21 cellular contexts compared by ENCODE assay signal in the genomic region with DNA sequence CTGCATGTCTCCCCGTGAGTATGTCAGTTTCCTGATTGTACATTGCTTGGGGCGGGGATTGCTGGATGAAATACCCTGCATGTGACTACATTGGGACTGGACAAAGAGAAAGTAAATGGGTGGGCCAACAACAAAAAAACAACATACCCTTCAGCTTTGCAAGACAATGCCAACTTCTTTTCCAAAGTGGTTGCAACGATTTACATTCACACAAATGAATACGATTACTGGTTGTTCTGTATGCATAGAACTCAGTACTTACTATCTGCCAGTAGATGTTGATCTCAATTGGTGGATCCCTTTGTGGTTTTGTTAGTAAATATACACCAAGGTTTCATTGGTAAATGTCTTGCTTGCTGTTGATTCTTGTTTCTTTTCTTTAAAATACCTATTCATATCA.
DNase-seq lines count a peak whose midpoint lies in the region; ATAC-seq, FAIRE-seq and TF ChIP-seq lines count a peak whose summit lies in the region.
"Had no signal": no experiment of that assay in that cellular context is flagged by ENCODE, and none has a peak within 500 bp of the region (broad histone marks: within the 10 kb centered on the region; RNA-seq: fewer than 3 reads in every experiment).

No MANE protein-coding gene starts in this region.

- 72% methylated on average over 4 of the region's 4 CpGs; no CpG with 5 or more reads in 1 of the 2 experiments for WGBS in H1 (ENCODE audit: extremely low coverage in 1 of 2, insufficient coverage in 1 of 2, insufficient read length in 1 of 2, insufficient replicate concordance in 2 of 2, low coverage in 1 of 2, low lambda C conversion rate in 2 of 2, missing lambda C conversion rate in 1 of 2), 2 experiments
- WGBS in mesendoderm (ENCODE audit: extremely low coverage, insufficient coverage, low lambda C conversion rate), result no CpG with 5 or more reads among the region's 4 CpGs
- 69 to 77% methylated on average over 4 of the region's 4 CpGs for WGBS in esophagus squamous epithelium, 2 donors

- H2BK120ac ChIP-seq in H1 (replicated peaks; ENCODE audit: low read depth, low read length), result no peak overlapping the region
- H2BK120ac ChIP-seq in mesendoderm (ENCODE audit: low read depth, low read length), result peak overlapping the region; percentile 85

- H3K27me3 Mint-ChIP-seq in activated T-helper 2 cell treated with anti-CD3 and anti-CD28 coated beads, Interferon-gamma antibody, Interleukin-2, Interleukin-4, amounts not matched to agents 10 μg/mL and 5 μg/mL and 100 μg/mL, durations not matched to agents 14 hours and 24 hours and 36 hours (ENCODE audit: low read depth), result no peaks in the 10 kb centered on the region
- H3K27me3 Mint-ChIP-seq: CD4-positive, alpha-beta T cell had no signal

- no peak overlapping the region for H3K56ac ChIP-seq in H1 (replicated peaks; ENCODE audit: insufficient read length, low read depth, low read length)
- H3K56ac ChIP-seq in mesendoderm (ENCODE audit: low read length), result no peak overlapping the region

- H3K4ac ChIP-seq in H1 (replicated peaks; ENCODE audit: insufficient read length, low read depth, low read length), result no peak overlapping the region
- no peak overlapping the region for H3K4ac ChIP-seq in mesendoderm (ENCODE audit: low read depth, low read length)

- H2BK20ac ChIP-seq in H1 (ENCODE audit: low read length), result no peak overlapping the region

- no peak for TF ChIP-seq POLR2A in H1 (IDR thresholded peaks at IDR 0.05; ENCODE audit: control extremely low read depth in 1 of 2, low read depth in 2 of 2, low read length in 2 of 2)
- no peak for TF ChIP-seq POLR2A in esophagus squamous epithelium (IDR thresholded peaks at IDR 0.05)

- intact Hi-C loops in esophagus squamous epithelium (cut with DNase I), result no loop called here
- intact Hi-C loops in activated T-helper 2 cell treated with anti-CD3 and anti-CD28 coated beads, Interferon-gamma antibody, Interleukin-2, Interleukin-4, amounts not matched to agents 10 μg/mL and 5 μg/mL and 100 μg/mL, durations not matched to agents 14 hours and 24 hours and 36 hours (cut with micrococcal nuclease), result no loop called here

- no peak overlapping the region for H4K91ac ChIP-seq in H1 (replicated peaks; ENCODE audit: insufficient read length, low read length)

- H3K4me1 Mint-ChIP-seq in activated T-helper 2 cell treated with anti-CD3 and anti-CD28 coated beads, Interferon-gamma antibody, Interleukin-2, Interleukin-4, amounts not matched to agents 10 μg/mL and 5 μg/mL and 100 μg/mL, durations not matched to agents 14 hours and 24 hours and 36 hours (ENCODE audit: low read depth), result no peaks in the 10 kb centered on the region

- H2BK5ac ChIP-seq in H1 (ENCODE audit: low read depth, low read length), result no peak overlapping the region
- H2BK5ac ChIP-seq in mesendoderm (ENCODE audit: low read length), result no peak overlapping the region

- H2AK5ac ChIP-seq in H1 (ENCODE audit: low read depth, low read length), result no peak overlapping the region
- no peak overlapping the region for H2AK5ac ChIP-seq in mesendoderm (ENCODE audit: low read length)

- DNase-seq in ELF-1 (ENCODE audit: low read depth, low spot score) (peak; percentile 33), H1 (ENCODE audit: low read depth in 1 of 2, low spot score in 2 of 2) (no peak), mesendoderm (no peak), esophagus squamous epithelium (lab: John Stamatoyannopoulos, UW) (no peak)
- no peak for DNase-seq in activated T-helper 2 cell treated with anti-CD3 and anti-CD28 coated beads, Interferon-gamma antibody, Interleukin-2, Interleukin-4, amounts not matched to agents 10 μg/mL and 5 μg/mL and 100 μg/mL, durations not matched to agents 14 hours and 24 hours and 36 hours (ENCODE audit: low spot score)
- DNase-seq: AML-193; Caco-2; CD4-positive, alpha-beta T cell; GDM1; GM23248; H7; KG1 had no signal

- H3K4me3 Mint-ChIP-seq in activated T-helper 2 cell treated with anti-CD3 and anti-CD28 coated beads, Interferon-gamma antibody, Interleukin-2, Interleukin-4, amounts not matched to agents 10 μg/mL and 5 μg/mL and 100 μg/mL, durations not matched to agents 14 hours and 24 hours and 36 hours (ENCODE audit: low read depth), result no peak overlapping the region
- H3K4me3 Mint-ChIP-seq: CD4-positive, alpha-beta T cell had no signal

- H3K4me1 ChIP-seq in HUES6 (ENCODE audit: control insufficient read depth, insufficient read depth, low read length) (peaks cover 25% of the 10 kb centered on the region), H1 (replicated peaks in 1 of 4; ENCODE audit: control insufficient read depth in 3 of 4, insufficient read depth in 4 of 4, low read length in 3 of 4) (peaks cover 0 to 3% (median 1%) of the 10 kb centered on the region in 4 experiments; a peak in 2 of 7 replicates), mesendoderm (ENCODE audit: control insufficient read depth, low read depth, low read length) (no peaks in the 10 kb centered on the region), esophagus squamous epithelium (no peaks in the 10 kb centered on the region)
- H3K4me1 ChIP-seq: A549, Caco-2 had no signal

- 0 out of 4 replicates have a peak overlapping the region, but pooled peaks of 1 of the 2 experiments have one; percentile 0 for H3K4me2 ChIP-seq in H1 (ENCODE audit: insufficient read depth in 1 of 2, low read depth in 2 of 2, low read length in 2 of 2)
- no peak overlapping the region for H3K4me2 ChIP-seq in mesendoderm (ENCODE audit: low read length)
- H3K4me2 ChIP-seq: A549 had no signal

- no peak overlapping the region for H2BK15ac ChIP-seq in H1 (ENCODE audit: low read length)
- no peak overlapping the region for H2BK15ac ChIP-seq in mesendoderm (replicated peaks; ENCODE audit: low read depth)

- H3K36me3 Mint-ChIP-seq in activated T-helper 2 cell treated with anti-CD3 and anti-CD28 coated beads, Interferon-gamma antibody, Interleukin-2, Interleukin-4, amounts not matched to agents 10 μg/mL and 5 μg/mL and 100 μg/mL, durations not matched to agents 14 hours and 24 hours and 36 hours (ENCODE audit: low read depth), result no peaks in the 10 kb centered on the region

- no peaks in the 10 kb centered on the region for H3K9me3 Mint-ChIP-seq in activated T-helper 2 cell treated with anti-CD3 and anti-CD28 coated beads, Interferon-gamma antibody, Interleukin-2, Interleukin-4, amounts not matched to agents 10 μg/mL and 5 μg/mL and 100 μg/mL, durations not matched to agents 14 hours and 24 hours and 36 hours
- H3K9me3 Mint-ChIP-seq: CD4-positive, alpha-beta T cell had no signal

- no peak overlapping the region for H2BK12ac ChIP-seq in H1 (ENCODE audit: low read depth, low read length)

- no peak for TF ChIP-seq EP300 in H1 (IDR thresholded peaks at IDR 0.05; ENCODE audit: borderline replicate concordance in 1 of 2, low read depth in 2 of 2, low read length in 2 of 2)

- H4K8ac ChIP-seq in H1 (ENCODE audit: extremely low read depth, insufficient read depth, low read length) (no peak overlapping the region), mesendoderm (ENCODE audit: low read depth, low read length) (no peak overlapping the region)

- peak; percentile 57 for FAIRE-seq in H1 (lab: Jason Lieb, UNC)
- FAIRE-seq: A549, D721Med, GM12892, GM18507 had no signal

- H3K4me3 ChIP-seq in HUES6 (ENCODE audit: low read depth, low read length), result no peak overlapping the region
- H3K4me3 ChIP-seq in H1 (ENCODE audit: extremely low read depth in 1 of 4, insufficient read depth in 2 of 4, low read depth in 3 of 4, low read length in 4 of 4), result 0 out of 8 replicates have a peak overlapping the region, but pooled peaks of 1 of the 4 experiments have one; percentile 6
- no peak overlapping the region for H3K4me3 ChIP-seq in mesendoderm (ENCODE audit: low read length)
- no peak overlapping the region for H3K4me3 ChIP-seq in esophagus squamous epithelium
- H3K4me3 ChIP-seq: A549, GM23248 had no signal

- H3K14ac ChIP-seq in H1 (ENCODE audit: insufficient read length), result no peak overlapping the region

- H3K36me3 ChIP-seq in HUES6 (ENCODE audit: control insufficient read depth, insufficient read depth, low read length), result no peaks in the 10 kb centered on the region
- no peaks in the 10 kb centered on the region for H3K36me3 ChIP-seq in H1 (ENCODE audit: control insufficient read depth in 2 of 4, insufficient read depth in 4 of 4, low read length in 3 of 4)
- no peaks in the 10 kb centered on the region for H3K36me3 ChIP-seq in mesendoderm (ENCODE audit: control insufficient read depth, insufficient read depth, low read length)
- H3K36me3 ChIP-seq in esophagus squamous epithelium, result no peaks in the 10 kb centered on the region

- POLR2A ChIA-PET in H1 (lab: Charles Lee; ENCODE audit: partially characterized antibody), result no interaction called here

- H3K9ac ChIP-seq in HUES6 (ENCODE audit: low read length) (no peak overlapping the region), H1 (replicated peaks in 1 of 4; ENCODE audit: extremely low read depth in 1 of 4, low read depth in 3 of 4, low read length in 3 of 4) (peak overlapping the region in 1 of 4 experiments; percentile 8; a peak in 1 of 7 replicates), mesendoderm (ENCODE audit: low read length) (no peak overlapping the region)
- H3K9ac ChIP-seq: GM23248 had no signal

- peak overlapping the region; percentile 37; the same call in 1 of the 2 replicates for H3K27ac ChIP-seq in HUES6 (ENCODE audit: low read depth, low read length)
- H3K27ac ChIP-seq in H1 (ENCODE audit: low read depth, low read length), result no peak overlapping the region
- H3K27ac ChIP-seq in mesendoderm (ENCODE audit: low read depth, low read length), result no peak overlapping the region
- no peak overlapping the region for H3K27ac ChIP-seq in esophagus squamous epithelium
- H3K27ac ChIP-seq: 22Rv1, A549, C4-2B, GM23248, HL-60 had no signal

- no peaks in the 10 kb centered on the region for H3K27me3 ChIP-seq in HUES6 (ENCODE audit: control insufficient read depth, insufficient read depth, low read length)
- no peaks in the 10 kb centered on the region for H3K27me3 ChIP-seq in H1 (replicated peaks in 1 of 4; ENCODE audit: control insufficient read depth in 3 of 4, extremely low read depth in 1 of 4, insufficient read depth in 3 of 4, low read length in 3 of 4)
- no peaks in the 10 kb centered on the region for H3K27me3 ChIP-seq in mesendoderm (ENCODE audit: insufficient read depth, low read length, poor library complexity)
- H3K27me3 ChIP-seq in esophagus squamous epithelium, result no peaks in the 10 kb centered on the region

- no peak overlapping the region for H4K5ac ChIP-seq in H1 (ENCODE audit: insufficient read length, low read depth, low read length)
- H4K5ac ChIP-seq in mesendoderm (ENCODE audit: low read length), result no peak overlapping the region

- H3K79me2 ChIP-seq in H1 (ENCODE audit: control insufficient read depth in 1 of 2, insufficient read depth in 2 of 2, low read length in 2 of 2), result no peaks in the 10 kb centered on the region
- H3K79me2 ChIP-seq in mesendoderm (ENCODE audit: control insufficient read depth, insufficient read depth, low read length), result no peaks in the 10 kb centered on the region

- ATAC-seq in HG03108 (IDR thresholded peaks at IDR 0.05; ENCODE audit: unreplicated experiment), result no peak
- ATAC-seq: A549 had no signal

- H3K23me2 ChIP-seq in H1 (ENCODE audit: low read depth, low read length), result no peaks in the 10 kb centered on the region

- H3K18ac ChIP-seq in H1 (ENCODE audit: extremely low read depth, low read length) (no peak overlapping the region), mesendoderm (ENCODE audit: low read length) (peak overlapping the region; percentile 28)

- no peak overlapping the region for H3K27ac Mint-ChIP-seq in activated T-helper 2 cell treated with anti-CD3 and anti-CD28 coated beads, Interferon-gamma antibody, Interleukin-2, Interleukin-4, amounts not matched to agents 10 μg/mL and 5 μg/mL and 100 μg/mL, durations not matched to agents 14 hours and 24 hours and 36 hours
- H3K27ac Mint-ChIP-seq: CD4-positive, alpha-beta T cell had no signal

- no peak for TF ChIP-seq RAD21 in H1 (IDR thresholded peaks at IDR 0.05 in 1 of 2, conservative IDR thresholded peaks at IDR 0.05 in 1 of 2; ENCODE audit: low read depth in 2 of 2, low read length in 2 of 2)

- CTCF ChIA-PET in H1 (lab: Charles Lee; ENCODE audit: partially characterized antibody), result no interaction called here

- H3K79me1 ChIP-seq in H1 (ENCODE audit: low read depth, low read length) (no peaks in the 10 kb centered on the region), mesendoderm (ENCODE audit: low read length) (no peaks in the 10 kb centered on the region)

- H3K9me3 ChIP-seq in HUES6 (ENCODE audit: control insufficient read depth, insufficient read depth, low read depth, low read length), result peaks cover 8% of the 10 kb centered on the region; the same call in 1 of the 2 replicates
- H3K9me3 ChIP-seq in H1 (ENCODE audit: insufficient read depth in 2 of 2, low read depth in 1 of 2, low read length in 1 of 2), result no peaks in the 10 kb centered on the region
- H3K9me3 ChIP-seq in esophagus squamous epithelium, result no peaks in the 10 kb centered on the region
- H3K9me3 ChIP-seq: A549, Caco-2 had no signal

- no peak overlapping the region for H2AFZ ChIP-seq in H1 (ENCODE audit: low read length)
- H2AFZ ChIP-seq: GM23248 had no signal

- no peaks in the 10 kb centered on the region for H4K20me1 ChIP-seq in H1 (replicated peaks in 1 of 2; ENCODE audit: control insufficient read depth in 1 of 2, insufficient read depth in 2 of 2, low read length in 2 of 2)

- TF ChIP-seq CTCF in H1 (IDR thresholded peaks at IDR 0.05; ENCODE audit: control extremely low read depth in 1 of 3, insufficient read depth in 1 of 3, low read depth in 1 of 3, low read length in 3 of 3) (no peak), esophagus squamous epithelium (IDR thresholded peaks at IDR 0.05) (no peak)

- H3K23ac ChIP-seq in H1 (ENCODE audit: insufficient read length), result no peak overlapping the region
- H3K23ac ChIP-seq in mesendoderm (ENCODE audit: low read length), result no peak overlapping the region
